8 cellular contexts compared by ENCODE assay signal in the genomic region with DNA sequence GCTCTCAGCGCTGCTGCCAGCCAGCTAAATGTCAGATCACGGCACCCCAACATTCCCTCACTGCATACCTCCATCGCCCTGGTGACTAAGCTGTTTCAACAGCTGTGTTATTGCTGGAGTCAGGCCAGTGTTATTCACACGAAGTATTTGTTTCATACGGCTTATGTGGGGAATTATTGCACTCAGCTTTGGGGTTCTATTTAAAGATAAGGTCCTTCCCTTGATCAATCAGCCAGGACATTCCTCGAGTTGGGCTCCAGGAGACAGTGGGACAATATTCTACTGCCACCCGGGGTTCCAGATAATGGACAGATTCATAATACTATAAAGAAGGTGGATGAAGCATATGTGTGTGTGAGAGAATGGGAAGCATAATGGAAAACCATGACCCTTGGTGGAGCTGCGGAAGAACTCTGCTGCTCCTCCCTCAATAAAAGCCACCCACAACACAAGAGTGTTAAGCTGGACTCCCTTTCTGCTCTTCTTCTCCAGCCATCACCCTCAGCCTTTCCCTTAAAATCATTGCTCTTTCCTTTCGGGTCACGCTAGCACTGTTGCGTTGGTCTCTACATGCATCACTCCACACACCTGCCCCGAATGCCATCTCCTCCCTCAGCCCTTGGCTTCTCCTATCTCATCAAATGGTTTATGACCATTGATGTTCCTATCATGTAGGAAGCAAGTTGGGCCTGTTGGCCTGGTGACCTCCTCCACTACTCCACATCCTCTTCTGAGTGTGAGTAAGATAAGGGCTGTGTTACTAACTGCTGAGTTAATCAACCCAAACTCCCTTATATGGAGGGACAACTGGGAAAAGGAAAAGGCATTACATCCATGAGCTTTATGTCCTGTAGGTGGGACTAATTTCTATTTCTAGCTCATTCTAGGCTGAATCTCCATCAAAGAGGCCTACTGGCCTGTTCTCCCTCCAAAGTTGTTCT. TPM values are rescaled to one million over a fixed set of nuclear protein-coding genes. Genes with fewer than 3 reads are reported as not detected.
DNase-seq lines count a peak whose midpoint lies in the region; ATAC-seq and TF ChIP-seq lines count a peak whose summit lies in the region.

No MANE protein-coding gene starts in this region.

- H3K4me3 ChIP-seq in PC-9 = peak overlapping the region; percentile 12; the same call in 1 of the 2 replicates

- peak; percentile 95 for ATAC-seq in esophagus mucosa

- H3K27ac ChIP-seq in PC-9 = 0 out of 2 replicates have a peak overlapping the region, but pooled peaks have one; percentile 3

- intact Hi-C loops in PC-9 (cut with micrococcal nuclease; ENCODE audit: unreplicated experiment) = loop anchor here (2.0 to 10.0 kb wide), 3 partner anchors 58 to 470 kb away; a partner anchor contains a TSS

- H3K36me3 ChIP-seq in PC-9 (ENCODE audit: low read depth) = no peaks in the 10 kb centered on the region

- CTCF ChIA-PET in PC-9 (lab: Charles Lee) = interaction anchor here (0.8 to 1.0 kb wide), 3 partner anchors 54 to 74 kb away, joined by 3 to 4 read pairs (median 3); no protein-coding TSS in a partner anchor

- no peaks in the 10 kb centered on the region for H3K9me2 ChIP-seq in PC-9 (ENCODE audit: insufficient read depth)

- H3K4me2 ChIP-seq in PC-9 = peak overlapping the region; percentile 70

- no TSS peak for BruUV-seq in PC-9 (replicated peaks; lab: Mats Ljungman, UMichigan)

- TF ChIP-seq CTCF in PC-9 (conservative IDR thresholded peaks at IDR 0.05) (no peak), GM13976 (IDR thresholded peaks at IDR 0.05; ENCODE audit: borderline replicate concordance, control extremely low read depth, extremely low read depth, insufficient read depth, missing control alignments) (no peak)

- peak overlapping the region; percentile 8; the same call in 1 of the 2 replicates for H2AFZ ChIP-seq in PC-9

- in situ Hi-C loops in GM13976 (cut with MboI; ENCODE audit: low sequenced_read_pairs, unreplicated experiment) = no loop called here

- no peaks in the 10 kb centered on the region for H3K79me2 ChIP-seq in PC-9 (ENCODE audit: low read depth)

- DNase-seq in D341Med (ENCODE audit: low spot score) (peak; percentile 40), PC-9 (peak; percentile 76 to 91), occipital lobe (lab: John Stamatoyannopoulos, UW) (peak; percentile 32), GM13976 (ENCODE audit: low spot score) (no peak), hippocampal formation (lab: John Stamatoyannopoulos, UW) (no peak), cerebellar cortex (ENCODE audit: low spot score) (no peak)
- no peak for DNase-seq in activated CD4-positive, alpha-beta T cell treated with anti-CD3 and anti-CD28 coated beads, Interleukin-2, amount 50 U/mL, for 1 hour

- no peaks in the 10 kb centered on the region for H3K9me3 ChIP-seq in PC-9 (ENCODE audit: insufficient read depth, low read depth)

- peaks cover 53% of the 10 kb centered on the region for H3K4me1 ChIP-seq in PC-9 (replicated peaks; ENCODE audit: insufficient read depth)

- POLR2A ChIA-PET in PC-9 (lab: Charles Lee; ENCODE audit: unreplicated experiment) = interaction anchor here (0.9 kb wide), 1 partner anchor 58 kb away, joined by 4 read pairs; a partner anchor contains a TSS

- peaks cover 11% of the 10 kb centered on the region for H3F3A ChIP-seq in PC-9 (ENCODE audit: insufficient read depth, low read depth)

- H4K20me1 ChIP-seq in PC-9 (ENCODE audit: insufficient read depth) = no peaks in the 10 kb centered on the region

- no peaks in the 10 kb centered on the region for H3K27me3 ChIP-seq in PC-9 (ENCODE audit: insufficient read depth, low read depth)

RNA-seq across cellular contexts. Expression of a gene that starts 57.9 kb away (rescaled TPM):
- total RNA-seq in PC-9 (2021) (19.8 and 30.5 TPM in 2 replicates), esophagus mucosa (70.8 TPM), occipital lobe (29.2 TPM)

Comparison
In these comparisons a context has a peak if more than half of its experiments do, and no peak if none do; other contexts are left out.
1. DNase-seq: peak in D341Med (single experiment), PC-9 (2 of 2) and occipital lobe (single experiment); none in GM13976 (single experiment), hippocampal formation (0 of 2), activated CD4-positive, alpha-beta T cell treated with anti-CD3 and anti-CD28 coated beads, Interleukin-2, amount 50 U/mL, for 1 hour (single experiment) and cerebellar cortex (single experiment).